ENCODE assay signal across 21 cellular contexts in the genomic region with DNA sequence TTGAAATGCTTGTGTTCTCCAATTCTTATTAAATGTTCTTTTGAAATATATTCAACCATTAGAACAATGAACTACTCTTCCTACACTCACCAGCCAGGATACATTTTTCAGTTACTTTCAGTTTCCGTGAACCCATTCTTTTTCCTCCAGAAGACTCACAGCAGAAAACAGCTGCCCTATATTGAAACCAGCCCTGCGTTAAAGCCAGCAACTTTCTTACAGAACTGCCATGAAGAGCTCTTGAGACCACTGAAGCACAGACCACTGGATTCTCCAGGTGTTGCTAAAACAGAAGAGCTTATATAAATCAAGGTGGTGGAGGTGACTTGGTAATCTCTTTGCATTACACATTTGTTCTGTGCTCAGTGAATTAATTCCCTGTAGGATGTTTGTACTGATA.
"Had no signal": no experiment of that assay in that cellular context is flagged by ENCODE, and none has a peak within 500 bp of the region (broad histone marks: within the 10 kb centered on the region; RNA-seq: fewer than 3 reads in every experiment).

No MANE protein-coding gene starts in this region.

- H3K36me3 ChIP-seq: gastrocnemius medialis, lower lobe of right lung, ovary, spleen, tibial artery had no signal

- H3K4me1 ChIP-seq: gastrocnemius medialis, lower lobe of right lung, psoas muscle, spleen, testis, tibial artery had no signal

- H3K9me3 ChIP-seq: gastrocnemius medialis, lower lobe of right lung, ovary, psoas muscle, spleen, testis, tibial artery had no signal

- H3K4me3 ChIP-seq: dorsolateral prefrontal cortex, gastrocnemius medialis, lower lobe of right lung, ovary, psoas muscle, skin epidermis, spleen, testis, tibial artery had no signal

- DNase-seq: dorsolateral prefrontal cortex; effector CD4-positive, alpha-beta T cell; foreskin fibroblast; gastrocnemius medialis; head of caudate nucleus; left ventricle myocardium superior; lower lobe of right lung; naive thymus-derived CD8-positive, alpha-beta T cell; nephron progenitor cell; occipital lobe; ovary; posterior cingulate gyrus; psoas muscle; right cardiac atrium; spleen; stimulated activated CD4-positive, alpha-beta T cell treated with anti-CD3 and anti-CD28 coated beads, Interleukin-4, amount 100 ng/mL, for 4 hours; stimulated activated naive CD8-positive, alpha-beta T cell treated with anti-CD3 and anti-CD28 coated beads, Interleukin-15, Interleukin-2, amounts not matched to agents 100 U/mL and 50 U/mL, for 24 hours; substantia nigra; testis; tibial artery had no signal

- H3K27ac ChIP-seq: dorsolateral prefrontal cortex, gastrocnemius medialis, lower lobe of right lung, ovary, psoas muscle, skin epidermis, spleen, testis, tibial artery had no signal

- H3K27me3 ChIP-seq: dorsolateral prefrontal cortex, gastrocnemius medialis, ovary, spleen, testis, tibial artery had no signal
